Comparison of ENCODE assay signal across 21 cellular contexts in the genomic region with DNA sequence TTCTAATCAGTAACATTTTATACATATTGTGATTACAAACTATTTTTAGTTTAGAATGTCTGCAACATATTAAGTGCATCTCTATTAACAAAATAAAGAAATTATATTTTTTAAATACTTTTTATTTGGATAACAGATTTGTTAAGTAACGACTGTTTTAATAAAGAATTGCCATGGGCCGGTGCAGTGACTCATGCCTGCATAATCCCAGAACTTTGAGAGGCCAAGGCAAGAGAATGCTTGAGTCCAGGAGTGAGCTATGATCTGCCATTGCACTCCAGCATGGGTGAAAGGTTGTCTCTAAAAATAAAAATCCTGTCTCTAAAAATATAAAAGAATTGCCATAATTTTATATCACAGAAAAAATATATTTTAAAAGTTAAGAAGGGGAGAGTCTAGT. TPM values are rescaled to one million over a fixed set of nuclear protein-coding genes. Genes with fewer than 3 reads are reported as not detected.
DNase-seq lines count a peak whose midpoint lies in the region; ATAC-seq, FAIRE-seq and TF ChIP-seq lines count a peak whose summit lies in the region.
"Had no signal": no experiment of that assay in that cellular context is flagged by ENCODE, and none has a peak within 500 bp of the region (broad histone marks: within the 10 kb centered on the region; RNA-seq: fewer than 3 reads in every experiment).

No MANE protein-coding gene starts in this region.

- BruUV-seq in HepG2 (replicated peaks; lab: Mats Ljungman, UMichigan): no TSS peak

- H3K36me3 ChIP-seq in HepG2 (replicated peaks in 1 of 2; ENCODE audit: control insufficient read depth in 1 of 2, insufficient read depth in 2 of 2, low read length in 2 of 2) (no peaks in the 10 kb centered on the region), right lobe of liver (no peaks in the 10 kb centered on the region), adipocyte (ENCODE audit: control insufficient read depth, insufficient read depth, low read length, severe bottlenecking) (no peaks in the 10 kb centered on the region)
- H3K36me3 ChIP-seq: thoracic aorta had no signal

- H2AFZ ChIP-seq in HepG2 (ENCODE audit: low read length): no peak overlapping the region

- no peak for TF ChIP-seq EP300 in HepG2 (IDR thresholded peaks at IDR 0.05; ENCODE audit: low read depth in 2 of 2, low read length in 2 of 2)
- TF ChIP-seq EP300 in HepG2 (CRISPR knock-in tag; IDR thresholded peaks at IDR 0.05; ENCODE audit: borderline replicate concordance): no peak

- 4% methylated on average over 2 of the region's 2 CpGs for WGBS in HepG2 (ENCODE audit: low lambda C conversion rate)
- whole genome bisulfite sequencing in right lobe of liver (ENCODE audit: insufficient coverage, low coverage, low lambda C conversion rate, missing lambda C conversion rate): 77% methylated on average over 2 of the region's 2 CpGs

- ATAC-seq in HepG2 (no peak), right lobe of liver (no peak), HG02610 (IDR thresholded peaks at IDR 0.05; ENCODE audit: unreplicated experiment) (no peak)
- ATAC-seq: activated naive CD4-positive, alpha-beta T cell treated with anti-CD3 and anti-CD28 coated beads, Interleukin-2, amount 50 U/mL, for 72 hours; naive thymus-derived CD4-positive, alpha-beta T cell had no signal

- H3K4me2 ChIP-seq in HepG2 (ENCODE audit: low read depth, low read length): no peak overlapping the region

- no peak for TF ChIP-seq CTCF in HepG2 (CRISPR knock-in tag; IDR thresholded peaks at IDR 0.05)
- no peak for TF ChIP-seq CTCF in right lobe of liver (IDR thresholded peaks at IDR 0.05)
- no peak for TF ChIP-seq CTCF in fibroblast of pulmonary artery (IDR thresholded peaks at IDR 0.05; ENCODE audit: low read length, missing control alignments)

- no peaks in the 10 kb centered on the region for H3K79me2 ChIP-seq in HepG2 (ENCODE audit: insufficient read depth, low read length)

- H3K27me3 ChIP-seq in HepG2 (ENCODE audit: control insufficient read depth in 1 of 2, insufficient read depth in 2 of 2, low read length in 2 of 2) (no peaks in the 10 kb centered on the region), right lobe of liver (no peaks in the 10 kb centered on the region), adipocyte (replicated peaks; ENCODE audit: control insufficient read depth, insufficient read depth, low read length) (no peaks in the 10 kb centered on the region)

- no peak overlapping the region for H3K27ac ChIP-seq in HepG2 (ENCODE audit: extremely low read length, insufficient read depth, low read length)
- no peak overlapping the region for H3K27ac ChIP-seq in right lobe of liver
- H3K27ac ChIP-seq: epithelial cell of prostate, thoracic aorta had no signal

- H3K4me1 ChIP-seq in HepG2 (ENCODE audit: insufficient read depth, low read length) (peaks cover 8% of the 10 kb centered on the region), right lobe of liver (peaks cover 0 to 4% (median 0%) of the 10 kb centered on the region in 4 donors), adipocyte (ENCODE audit: control insufficient read depth, insufficient read depth, low read length) (peaks cover 11% of the 10 kb centered on the region)
- H3K4me1 ChIP-seq: Caco-2 had no signal

- intact Hi-C loops in HepG2 (cut with micrococcal nuclease; ENCODE audit: unreplicated experiment): no loop called here
- intact Hi-C loops in right lobe of liver (cut with DNase I): no loop called here

- DNase-seq in HepG2 (ENCODE audit: low spot score) (peak; percentile 1), right lobe of liver (no peak), adipocyte (ENCODE audit: low read depth) (peak; percentile 68), fibroblast of pulmonary artery (ENCODE audit: low read depth) (peak; percentile 35), SHP77 treated with DMSO at 0.1 percent for 48 hours (lab: John Stamatoyannopoulos, UW) (no peak), HUDEP-2 (lab: John Stamatoyannopoulos, UW; ENCODE audit: unreplicated experiment in 76 of 76) (no peak), LoVo (ENCODE audit: low spot score) (no peak)
- DNase-seq: activated CD4-positive, alpha-beta T cell treated with anti-CD3 and anti-CD28 coated beads for 48 hours; activated T-cell treated with anti-CD3 and anti-CD28 coated beads for 4 hours; Caco-2; naive thymus-derived CD4-positive, alpha-beta T cell; NCI-H2029 treated with DMSO at 0.1 percent for 48 hours; SIG-M5; stimulated activated CD4-positive, alpha-beta T cell treated with anti-CD3 and anti-CD28 coated beads, Interleukin-1b, Interleukin-23, amount 100 ng/mL, for 48 hours; T1000 had no signal

- no peaks in the 10 kb centered on the region for H3K9me3 ChIP-seq in HepG2 (ENCODE audit: low read length)
- H3K9me3 ChIP-seq in right lobe of liver: no peaks in the 10 kb centered on the region
- H3K9me3 ChIP-seq in adipocyte (ENCODE audit: control insufficient read depth, low read length): no peaks in the 10 kb centered on the region
- H3K9me3 ChIP-seq: Caco-2, thoracic aorta had no signal

- no peak overlapping the region for H3K9ac ChIP-seq in HepG2 (ENCODE audit: insufficient read depth, low read depth, low read length)
- peak overlapping the region; percentile 29 for H3K9ac ChIP-seq in adipocyte (ENCODE audit: low read length)

- no peak for TF ChIP-seq RAD21 in HepG2 (CRISPR knock-in tag; IDR thresholded peaks at IDR 0.05)

- in situ Hi-C loops in HepG2 (cut with HindIII; ENCODE audit: extremely low pct_ligation_motif_present, low pct_unique_long_range_greater_than_20kb): no loop called here

- FAIRE-seq in HepG2 (lab: Jason Lieb, UNC): no peak
- FAIRE-seq: HTR-8/SVneo had no signal

- H4K20me1 ChIP-seq in HepG2 (ENCODE audit: insufficient read depth, low read length): no peaks in the 10 kb centered on the region

- H3K4me3 ChIP-seq in HepG2 (replicated peaks in 1 of 3; ENCODE audit: insufficient read depth in 1 of 3, low read depth in 2 of 3, low read length in 3 of 3) (no peak overlapping the region), right lobe of liver (no peak overlapping the region), adipocyte (ENCODE audit: low read length) (no peak overlapping the region), fibroblast of pulmonary artery (replicated peaks; ENCODE audit: low read depth, low read length) (no peak overlapping the region)
- H3K4me3 ChIP-seq: thoracic aorta had no signal

- POLR2A ChIA-PET in HepG2 (lab: Yijun Ruan, JAX): no interaction called here

- TF ChIP-seq POLR2A in HepG2 (IDR thresholded peaks at IDR 0.05; ENCODE audit: insufficient read depth in 1 of 2, low read depth in 2 of 2, low read length in 2 of 2) (no peak), right lobe of liver (IDR thresholded peaks at IDR 0.05) (no peak)

- CTCF ChIA-PET in HepG2 (lab: Yijun Ruan, JAX; ENCODE audit: low intra/inter-chr PET ratio, low total read pairs): no interaction called here

RNA-seq across cellular contexts. Expression of gene LRRIQ3, which starts 4.1 kb away (rescaled TPM):
- 1.2 and 1.3 TPM in 2 replicates for total RNA-seq in HepG2 (2016; rRNA removed; fragmentation: Illumina TruSeq; extraction: Trizol)
- total RNA-seq in HepG2 (2016; cell fraction: cytosol; rRNA removed; fragmentation: Illumina TruSeq; extraction: Trizol; ENCODE audit: low read depth): 0.51 and 0.62 TPM in 2 replicates
- 1.1 and 2.1 TPM in 2 replicates for total RNA-seq in HepG2 (2016; cell fraction: insoluble cytoplasmic fraction; rRNA removed; fragmentation: Illumina TruSeq; extraction: Trizol)
- 0.83 and 1.1 TPM in 2 replicates for total RNA-seq in HepG2 (2016; cell fraction: membrane; rRNA removed; fragmentation: Illumina TruSeq; extraction: Trizol)
- 0.84 and 0.85 TPM in 2 replicates for total RNA-seq in HepG2 (2016; cell fraction: nucleus; rRNA removed; fragmentation: Illumina TruSeq; extraction: Trizol)
- 0.55 and 1.1 TPM in 2 replicates for polyA plus RNA-seq in HepG2 (2011; rRNA removed)
- 0.31 and 0.42 TPM in 2 replicates for polyA plus RNA-seq in HepG2 (2011; cell fraction: cytosol; rRNA removed)
- polyA plus RNA-seq in HepG2 (2011; cell fraction: nucleus; rRNA removed): 0.12 and 0.48 TPM in 2 replicates
- 0.41 and 1.0 TPM in 2 replicates for polyA plus RNA-seq in HepG2 (2012)
- polyA plus RNA-seq in HepG2 (2016; cell fraction: cytosol; fragmentation: Illumina TruSeq; extraction: Trizol; ENCODE audit: low read depth): 0.83 and 0.84 TPM in 2 replicates
- polyA plus RNA-seq in HepG2 (2016; cell fraction: insoluble cytoplasmic fraction; fragmentation: Illumina TruSeq; extraction: Trizol; ENCODE audit: low read depth): 1.2 and 1.5 TPM in 2 replicates
- polyA plus RNA-seq in HepG2 (2016; cell fraction: membrane; fragmentation: Illumina TruSeq; extraction: Trizol; ENCODE audit: low read depth): 0.95 and 1.2 TPM in 2 replicates
- 0.71 and 0.95 TPM in 2 replicates for polyA plus RNA-seq in HepG2 (2016; cell fraction: nucleus; fragmentation: Illumina TruSeq; extraction: Trizol; ENCODE audit: insufficient read depth, low read depth)
- 0.47 and 3.0 TPM in 2 replicates for polyA minus RNA-seq in HepG2 (2011; rRNA and poly(A)+ RNA removed; ENCODE audit: low replicate concordance)
- polyA minus RNA-seq in HepG2 (2011; cell fraction: cytosol; rRNA and poly(A)+ RNA removed): 0.69 TPM in 1 of 2 replicates, not detected in the other
- polyA minus RNA-seq in HepG2 (2011; cell fraction: nucleus; rRNA and poly(A)+ RNA removed): 1.2 and 1.6 TPM in 2 replicates
- 1 to 10 TPM in 1 of 6 experiments, under 1 TPM in 4, not detected in 1; 0.33 to 2.3 (median 0.68) TPM for total RNA-seq in right lobe of liver

RNA-seq across cellular contexts. Expression of gene FPGT, which starts 4.1 kb away (rescaled TPM):
- total RNA-seq in HepG2 (2016; rRNA removed; fragmentation: Illumina TruSeq; extraction: Trizol) (9.8 and 16.2 TPM in 2 replicates), right lobe of liver (10 to 100 TPM in 3 of 6 experiments, 1 to 10 TPM in 3; 6.9 to 12.5 (median 9.0) TPM)
- total RNA-seq in HepG2 (2016; cell fraction: cytosol; rRNA removed; fragmentation: Illumina TruSeq; extraction: Trizol; ENCODE audit: low read depth): 0.61 and 1.2 TPM in 2 replicates
- total RNA-seq in HepG2 (2016; cell fraction: insoluble cytoplasmic fraction; rRNA removed; fragmentation: Illumina TruSeq; extraction: Trizol): 12.2 and 20.6 TPM in 2 replicates
- 3.8 and 4.5 TPM in 2 replicates for total RNA-seq in HepG2 (2016; cell fraction: membrane; rRNA removed; fragmentation: Illumina TruSeq; extraction: Trizol)
- total RNA-seq in HepG2 (2016; cell fraction: nucleus; rRNA removed; fragmentation: Illumina TruSeq; extraction: Trizol): 12.9 and 16.3 TPM in 2 replicates
- 3.5 and 4.3 TPM in 2 replicates for polyA plus RNA-seq in HepG2 (2011; rRNA removed)
- 0.97 and 1.9 TPM in 2 replicates for polyA plus RNA-seq in HepG2 (2011; cell fraction: cytosol; rRNA removed)
- 3.5 and 5.1 TPM in 2 replicates for polyA plus RNA-seq in HepG2 (2011; cell fraction: nucleus; rRNA removed)
- 3.7 TPM in 2 replicates for polyA plus RNA-seq in HepG2 (2012)
- 0.66 and 1.00 TPM in 2 replicates for polyA plus RNA-seq in HepG2 (2016; cell fraction: cytosol; fragmentation: Illumina TruSeq; extraction: Trizol; ENCODE audit: low read depth)
- 9.3 and 9.9 TPM in 2 replicates for polyA plus RNA-seq in HepG2 (2016; cell fraction: insoluble cytoplasmic fraction; fragmentation: Illumina TruSeq; extraction: Trizol; ENCODE audit: low read depth)
- polyA plus RNA-seq in HepG2 (2016; cell fraction: membrane; fragmentation: Illumina TruSeq; extraction: Trizol; ENCODE audit: low read depth): 1.7 and 1.9 TPM in 2 replicates
- polyA plus RNA-seq in HepG2 (2016; cell fraction: nucleus; fragmentation: Illumina TruSeq; extraction: Trizol; ENCODE audit: insufficient read depth, low read depth): 7.8 and 8.0 TPM in 2 replicates
- 1.2 and 2.8 TPM in 2 replicates for polyA minus RNA-seq in HepG2 (2011; rRNA and poly(A)+ RNA removed; ENCODE audit: low replicate concordance)
- polyA minus RNA-seq in HepG2 (2011; cell fraction: cytosol; rRNA and poly(A)+ RNA removed): 3.2 and 3.3 TPM in 2 replicates
- 21.6 and 24.9 TPM in 2 replicates for polyA minus RNA-seq in HepG2 (2011; cell fraction: nucleus; rRNA and poly(A)+ RNA removed)

RNA-seq across cellular contexts. Expression of gene TNNI3K, which starts 41.3 kb away (rescaled TPM):
- total RNA-seq in HepG2 (2016; rRNA removed; fragmentation: Illumina TruSeq; extraction: Trizol) (not detected in 2 replicates), right lobe of liver (1 to 10 TPM in 1 of 6 experiments, not detected in 5; 1.0 TPM)
- total RNA-seq in HepG2 (2016; cell fraction: cytosol; rRNA removed; fragmentation: Illumina TruSeq; extraction: Trizol; ENCODE audit: low read depth): not detected in 2 replicates
- not detected in 2 replicates for total RNA-seq in HepG2 (2016; cell fraction: insoluble cytoplasmic fraction; rRNA removed; fragmentation: Illumina TruSeq; extraction: Trizol)
- not detected in 2 replicates for total RNA-seq in HepG2 (2016; cell fraction: membrane; rRNA removed; fragmentation: Illumina TruSeq; extraction: Trizol)
- total RNA-seq in HepG2 (2016; cell fraction: nucleus; rRNA removed; fragmentation: Illumina TruSeq; extraction: Trizol): not detected in 2 replicates
- polyA plus RNA-seq in HepG2 (2011; rRNA removed): 0.60 and 1.1 TPM in 2 replicates
- 0.23 TPM in 1 of 2 replicates, not detected in the other for polyA plus RNA-seq in HepG2 (2011; cell fraction: cytosol; rRNA removed)
- 0.85 and 1.1 TPM in 2 replicates for polyA plus RNA-seq in HepG2 (2011; cell fraction: nucleus; rRNA removed)
- polyA plus RNA-seq in HepG2 (2012): 0.17 and 0.28 TPM in 2 replicates
- not detected in 2 replicates for polyA plus RNA-seq in HepG2 (2016; cell fraction: cytosol; fragmentation: Illumina TruSeq; extraction: Trizol; ENCODE audit: low read depth)
- polyA plus RNA-seq in HepG2 (2016; cell fraction: insoluble cytoplasmic fraction; fragmentation: Illumina TruSeq; extraction: Trizol; ENCODE audit: low read depth): not detected in 2 replicates
- polyA plus RNA-seq in HepG2 (2016; cell fraction: membrane; fragmentation: Illumina TruSeq; extraction: Trizol; ENCODE audit: low read depth): not detected in 2 replicates
- not detected in 2 replicates for polyA plus RNA-seq in HepG2 (2016; cell fraction: nucleus; fragmentation: Illumina TruSeq; extraction: Trizol; ENCODE audit: insufficient read depth, low read depth)
- not detected in 2 replicates for polyA minus RNA-seq in HepG2 (2011; rRNA and poly(A)+ RNA removed; ENCODE audit: low replicate concordance)
- not detected in 2 replicates for polyA minus RNA-seq in HepG2 (2011; cell fraction: cytosol; rRNA and poly(A)+ RNA removed)
- 1.9 and 2.9 TPM in 2 replicates for polyA minus RNA-seq in HepG2 (2011; cell fraction: nucleus; rRNA and poly(A)+ RNA removed)
- total RNA-seq: A673, Caco-2 had no signal
- polyA plus RNA-seq: naive thymus-derived CD4-positive, alpha-beta T cell had no signal

Comparison
In these comparisons a context has a peak if more than half of its experiments do, and no peak if none do; other contexts are left out.
1. DNase-seq: peak in HepG2 (single experiment), adipocyte (single experiment) and fibroblast of pulmonary artery (single experiment); none in right lobe of liver (0 of 3), SHP77 treated with DMSO at 0.1 percent for 48 hours (single experiment), HUDEP-2 (0 of 76) and LoVo (single experiment).